ENCODE assay signal across 25 cellular contexts in the genomic region with DNA sequence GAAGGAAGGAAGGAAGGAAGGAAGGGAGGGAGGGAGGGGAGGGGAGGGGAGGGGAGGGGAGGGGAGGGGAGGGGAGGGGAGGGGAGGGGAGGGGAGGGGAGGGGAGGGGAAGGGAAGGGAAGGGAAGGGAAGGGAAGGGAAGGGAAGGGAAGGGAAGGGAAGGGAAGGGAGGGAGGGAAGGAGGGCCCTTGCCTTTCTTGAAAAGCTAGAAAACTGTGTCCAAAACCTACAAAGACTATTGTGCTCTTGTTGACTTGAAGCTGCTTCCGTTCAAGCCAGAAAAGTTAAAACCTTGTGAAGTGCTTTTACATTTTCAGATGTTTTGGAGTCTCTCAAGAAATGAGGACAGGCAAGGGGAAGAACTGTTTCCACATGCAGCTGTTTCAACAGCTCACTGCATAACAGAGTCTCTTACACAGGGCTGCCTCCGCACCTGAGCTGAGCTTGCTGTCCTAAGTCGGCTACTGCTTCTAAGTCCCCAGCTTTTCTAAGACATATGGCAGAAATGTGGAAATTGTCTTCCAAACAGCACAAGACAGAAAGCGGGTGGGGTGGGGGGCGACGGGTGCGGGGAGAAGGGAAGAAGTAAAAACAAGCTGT. TPM values are rescaled to one million over a fixed set of nuclear protein-coding genes. Genes with fewer than 3 reads are reported as not detected.
DNase-seq lines count a peak whose midpoint lies in the region; ATAC-seq and TF ChIP-seq lines count a peak whose summit lies in the region.
"Had no signal": no experiment of that assay in that cellular context is flagged by ENCODE, and none has a peak within 500 bp of the region (broad histone marks: within the 10 kb centered on the region; RNA-seq: fewer than 3 reads in every experiment).

No MANE protein-coding gene starts in this region.

- peaks cover 37% of the 10 kb centered on the region for H3K4me1 Mint-ChIP-seq in endothelial cell (ENCODE audit: unreplicated experiment)

- peak overlapping the region; percentile 88 for H3K27ac Mint-ChIP-seq in endothelial cell (ENCODE audit: unreplicated experiment)
- H3K27ac Mint-ChIP-seq: activated CD8-positive, alpha-beta T cell treated with anti-CD3 and anti-CD28 coated beads for 36 hours had no signal

- no peaks in the 10 kb centered on the region for H3K9me3 ChIP-seq in BLaER1 treated with 17β-estradiol and CSF1 and Interleukin-3, amounts not matched to agents 10 nM and 100 nM (replicated peaks in 1 of 11)
- no peaks in the 10 kb centered on the region for H3K9me3 ChIP-seq in neutrophil
- H3K9me3 ChIP-seq: psoas muscle, SJSA1, uterus had no signal

- peak overlapping the region; percentile 58 to 82 (median 74) for H3K4me2 ChIP-seq in BLaER1 treated with 17β-estradiol and CSF1 and Interleukin-3, amounts not matched to agents 10 nM and 100 nM
- H3K4me2 ChIP-seq: PC-9 had no signal

- ATAC-seq in HG02642 (IDR thresholded peaks at IDR 0.05; ENCODE audit: poor library complexity, unreplicated experiment) = no peak
- ATAC-seq: activated CD4-positive, CD25-positive, alpha-beta regulatory T cell treated with anti-CD3 and anti-CD28 coated beads, Interleukin-2, amount 50 U/mL, for 24 hours; activated CD8-positive, alpha-beta T cell treated with anti-CD3 and anti-CD28 coated beads for 36 hours; left cardiac atrium; psoas muscle had no signal

- TF ChIP-seq CTCF in endothelial cell (IDR thresholded peaks at IDR 0.05; ENCODE audit: unreplicated experiment) = no peak
- TF ChIP-seq CTCF in neutrophil (IDR thresholded peaks at IDR 0.05) = no peak

- H3K4me3 Mint-ChIP-seq in endothelial cell (ENCODE audit: unreplicated experiment) = no peak overlapping the region
- H3K4me3 Mint-ChIP-seq: activated CD8-positive, alpha-beta T cell treated with anti-CD3 and anti-CD28 coated beads for 36 hours had no signal

- H3K27ac ChIP-seq in BLaER1 treated with 17β-estradiol and CSF1 and Interleukin-3, amounts not matched to agents 10 nM and 100 nM = peak overlapping the region in 8 of 11 experiments; percentile 48 to 72 (median 60); a peak in 17 of 22 replicates
- H3K27ac ChIP-seq in neutrophil = peak overlapping the region; percentile 88
- H3K27ac ChIP-seq: PC-9, psoas muscle, SJSA1, uterus had no signal

- peaks cover 44 to 89% (median 75%) of the 10 kb centered on the region in 10 experiments for H3K4me1 ChIP-seq in BLaER1 treated with 17β-estradiol and CSF1 and Interleukin-3, amounts not matched to agents 10 nM and 100 nM
- H3K4me1 ChIP-seq in neutrophil (ENCODE audit: control insufficient read depth in 1 of 2, insufficient read depth in 1 of 2, low read depth in 1 of 2, low read length in 1 of 2) = peaks cover 81 to 82% of the 10 kb centered on the region in 2 experiments
- H3K4me1 ChIP-seq: psoas muscle, SJSA1, uterus had no signal

- H3K9ac ChIP-seq in BLaER1 treated with 17β-estradiol and CSF1 and Interleukin-3, amounts not matched to agents 10 nM and 100 nM = peak overlapping the region in 5 of 11 experiments; percentile 19 to 63 (median 58); a peak in 10 of 22 replicates

- DNase-seq in NAMALWA (ENCODE audit: low spot score) (peak; percentile 45), endothelial cell (ENCODE audit: low spot score) (no peak), H7 (no peak), NCI-H524 treated with DMSO at 0.1 percent for 48 hours (lab: John Stamatoyannopoulos, UW) (no peak), A172 (ENCODE audit: low spot score) (no peak)
- DNase-seq: activated CD8-positive, alpha-beta T cell treated with anti-CD3 and anti-CD28 coated beads for 36 hours; activated T-cell treated with anti-CD3 and anti-CD28 coated beads, Interleukin-2, amount 50 U/mL, for 1 hour; C1 segment of cervical spinal cord; DMS 273 treated with DMSO at 0.1 percent for 48 hours; effector CD4-positive, alpha-beta T cell; KG1; left cardiac atrium; midbrain; MV-4-11; NCI-H187 treated with DMSO at 0.1 percent for 48 hours; NCI-H226; PC-9; psoas muscle; T-helper 2 cell; uterus had no signal

- peaks cover 2% of the 10 kb centered on the region for H3K27me3 Mint-ChIP-seq in endothelial cell (ENCODE audit: unreplicated experiment)

- no peaks in the 10 kb centered on the region for H3K36me3 Mint-ChIP-seq in endothelial cell (ENCODE audit: low read depth, unreplicated experiment)

- no peaks in the 10 kb centered on the region for H3K9me3 Mint-ChIP-seq in endothelial cell (ENCODE audit: unreplicated experiment)
- H3K9me3 Mint-ChIP-seq: activated CD8-positive, alpha-beta T cell treated with anti-CD3 and anti-CD28 coated beads for 36 hours had no signal

- peaks cover 0 to 87% (median 64%) of the 10 kb centered on the region in 11 experiments; a peak in 15 of 22 replicates for H4K20me1 ChIP-seq in BLaER1 treated with 17β-estradiol and CSF1 and Interleukin-3, amounts not matched to agents 10 nM and 100 nM

- peaks cover 0 to 88% (median 65%) of the 10 kb centered on the region in 11 experiments; a peak in 15 of 22 replicates for H3K36me3 ChIP-seq in BLaER1 treated with 17β-estradiol and CSF1 and Interleukin-3, amounts not matched to agents 10 nM and 100 nM
- H3K36me3 ChIP-seq in neutrophil (no peaks in the 10 kb centered on the region), H7 (replicated peaks; ENCODE audit: control insufficient read depth, insufficient read depth, low read length) (no peaks in the 10 kb centered on the region; the same call in 1 of the 2 replicates)
- H3K36me3 ChIP-seq: SJSA1, uterus had no signal

- no peak overlapping the region for H3K4me3 ChIP-seq in BLaER1 treated with 17β-estradiol and CSF1 and Interleukin-3, amounts not matched to agents 10 nM and 100 nM
- peak overlapping the region; percentile 21 to 42 for H3K4me3 ChIP-seq in neutrophil (ENCODE audit: low read depth in 1 of 2, low read length in 1 of 2)
- H3K4me3 ChIP-seq in H7 (ENCODE audit: insufficient read depth, low read depth, low read length) = no peak overlapping the region
- H3K4me3 ChIP-seq: PC-9, psoas muscle, SJSA1, uterus had no signal

- H3K27me3 ChIP-seq in BLaER1 treated with 17β-estradiol and CSF1 and Interleukin-3, amounts not matched to agents 10 nM and 100 nM = no peaks in the 10 kb centered on the region
- H3K27me3 ChIP-seq in neutrophil (no peaks in the 10 kb centered on the region), H7 (ENCODE audit: control insufficient read depth, insufficient read depth, low read length) (no peaks in the 10 kb centered on the region)
- H3K27me3 ChIP-seq: uterus had no signal

RNA-seq across cellular contexts. Expression of a gene that starts 46.1 kb away (rescaled TPM):
- 9.6 TPM for total RNA-seq in endothelial cell (ENCODE audit: unreplicated experiment)
- 30.5 and 34.9 TPM in 2 replicates for total RNA-seq in H7 (2014; rRNA removed; shearing (Covaris generic))
- not detected in 2 replicates for total RNA-seq in A172 (2014; rRNA removed; shearing (Covaris generic))
- total RNA-seq: PC-9 had no signal

Comparison
In these comparisons a context has a peak if more than half of its experiments do, and no peak if none do; other contexts are left out.
1. H3K4me3 ChIP-seq: peak in neutrophil (2 of 2); none in BLaER1 treated with 17β-estradiol and CSF1 and Interleukin-3, amounts not matched to agents 10 nM and 100 nM (0 of 10) and H7 (single experiment).
2. RNA of a gene that starts 46.1 kb away (total RNA-seq): 30.5 to 34.9 TPM in H7 and 9.6 TPM in endothelial cell (single experiment); not detected in A172; every median in the first group is over 10 times any median in the second.